30 cellular contexts compared by ENCODE assay signal in the genomic region with DNA sequence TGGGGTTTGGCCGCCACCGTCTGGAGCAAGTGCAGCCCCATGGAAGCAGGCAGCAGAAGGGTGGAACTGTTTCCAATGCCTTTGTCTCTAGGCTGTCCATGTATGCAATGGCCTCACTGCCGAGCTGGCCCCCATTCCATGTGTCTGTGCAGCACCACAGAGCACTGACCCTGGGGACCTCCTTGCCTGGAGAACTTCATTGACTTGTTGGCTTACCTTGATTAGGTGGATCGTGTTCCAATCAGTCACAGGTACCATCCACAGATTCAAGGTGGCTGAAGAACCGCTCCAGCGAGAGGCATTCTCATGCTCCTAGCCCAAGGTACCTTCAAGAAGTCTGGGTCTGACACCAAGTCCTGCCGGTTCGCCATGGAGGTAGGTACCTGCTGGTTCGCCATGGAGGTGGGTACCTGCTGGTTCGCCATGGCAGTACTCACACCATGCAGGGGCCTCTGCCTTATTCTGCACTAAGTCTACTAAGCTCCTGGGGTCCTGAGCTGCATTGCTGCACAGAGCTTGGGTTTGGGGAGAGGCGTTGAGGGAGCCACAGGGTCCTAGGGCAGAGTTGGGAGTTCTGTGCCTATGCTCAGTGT.
"Had no signal": no experiment of that assay in that cellular context is flagged by ENCODE, and none has a peak within 500 bp of the region (broad histone marks: within the 10 kb centered on the region; RNA-seq: fewer than 3 reads in every experiment).

No MANE protein-coding gene starts in this region.

- H3K27me3 Mint-ChIP-seq: naive B cell; stimulated activated naive B cell treated with anti-CD40 and anti-IgM and Interleukin-4, amounts not matched to agents 10 μg/mL and 1 μg/mL and 100 μg/mL, for 72 hours; stimulated activated naive CD8-positive, alpha-beta T cell treated with anti-CD3 and anti-CD28 coated beads, Interleukin-15, Interleukin-2, amounts not matched to agents 100 ng/mL and 50 ng/mL, for 24 hours had no signal

- H3K4me3 Mint-ChIP-seq: immature natural killer cell; mesothelial cell of epicardium; naive B cell; natural killer cell; nephron progenitor cell; neural progenitor cell; stimulated activated naive B cell treated with anti-CD40 and anti-IgM and Interleukin-4, amounts not matched to agents 10 μg/mL and 1 μg/mL and 100 μg/mL, for 72 hours; stimulated activated naive CD8-positive, alpha-beta T cell treated with anti-CD3 and anti-CD28 coated beads, Interleukin-15, Interleukin-2, amounts not matched to agents 100 ng/mL and 50 ng/mL, for 24 hours had no signal

- H3K4me1 Mint-ChIP-seq: immature natural killer cell; mesothelial cell of epicardium; naive B cell; natural killer cell; neural progenitor cell; stimulated activated naive B cell treated with anti-CD40 and anti-IgM and Interleukin-4, amounts not matched to agents 10 μg/mL and 1 μg/mL and 100 μg/mL, for 72 hours had no signal

- H3K27ac Mint-ChIP-seq: immature natural killer cell; mesothelial cell of epicardium; naive B cell; natural killer cell; nephron progenitor cell; neural progenitor cell; stimulated activated naive B cell treated with anti-CD40 and anti-IgM and Interleukin-4, amounts not matched to agents 10 μg/mL and 1 μg/mL and 100 μg/mL, for 72 hours; stimulated activated naive CD8-positive, alpha-beta T cell treated with anti-CD3 and anti-CD28 coated beads, Interleukin-15, Interleukin-2, amounts not matched to agents 100 ng/mL and 50 ng/mL, for 24 hours had no signal

- H3K36me3 ChIP-seq: left lung, lower lobe of right lung, neural progenitor cell, neutrophil, suprapubic skin, thoracic aorta, tibial artery, upper lobe of right lung, uterus had no signal

- H3K27me3 ChIP-seq: left lung, neural progenitor cell, neutrophil, suprapubic skin, tibial artery, upper lobe of right lung, uterus had no signal

- H3K36me3 Mint-ChIP-seq: immature natural killer cell; naive B cell; natural killer cell; neural progenitor cell; stimulated activated naive B cell treated with anti-CD40 and anti-IgM and Interleukin-4, amounts not matched to agents 10 μg/mL and 1 μg/mL and 100 μg/mL, for 72 hours had no signal

- H3K9me3 ChIP-seq: lower lobe of right lung, neutrophil, psoas muscle, thoracic aorta, upper lobe of right lung, uterus had no signal

- DNase-seq: hypothalamus; immature natural killer cell; kidney; left colon; left lung; lower lobe of right lung; mesendoderm; naive B cell; natural killer cell; nephron progenitor cell; occipital lobe; psoas muscle; stimulated activated CD4-positive, alpha-beta T cell treated with anti-CD3 and anti-CD28 coated beads, Interleukin-12 subunit alpha, Interleukin-12 subunit beta, amount 100 ng/mL, for 4 hours; stimulated activated CD4-positive, alpha-beta T cell treated with anti-CD3 and anti-CD28 coated beads, Interleukin-15, amount 100 ng/mL, for 24 hours; stimulated activated CD4-positive, alpha-beta T cell treated with anti-CD3 and anti-CD28 coated beads, Interleukin-2, amount 100 ng/mL, for 24 hours; stimulated activated CD4-positive, alpha-beta T cell treated with anti-CD3 and anti-CD28 coated beads, Interleukin-4, amount 100 ng/mL, for 1 hour; stimulated activated naive B cell treated with anti-CD40 and anti-IgM and Interleukin-4, amounts not matched to agents 10 μg/mL and 1 μg/mL and 100 μg/mL, for 72 hours; tibial artery; trophoblast cell; upper lobe of right lung; uterus had no signal

- H3K27ac ChIP-seq: left lung, lower lobe of right lung, neural progenitor cell, neutrophil, parathyroid adenoma, psoas muscle, skin epidermis, suprapubic skin, thoracic aorta, tibial artery, upper lobe of right lung, uterus had no signal

- H3K4me1 ChIP-seq: left lung, lower lobe of right lung, neural progenitor cell, parathyroid adenoma, psoas muscle, suprapubic skin, tibial artery, upper lobe of right lung, uterus had no signal

- ATAC-seq: left colon; left lung; natural killer cell; psoas muscle; sciatic nerve; stimulated activated naive B cell treated with anti-CD40 and anti-IgM and Interleukin-4, amounts not matched to agents 10 μg/mL and 1 μg/mL and 100 μg/mL, for 72 hours; upper lobe of right lung had no signal

- H3K4me3 ChIP-seq: left lung, lower lobe of right lung, neural progenitor cell, psoas muscle, skin epidermis, suprapubic skin, thoracic aorta, tibial artery, upper lobe of right lung, uterus had no signal
